In genomic region chr20:47501483-47502270, GRCh38 we compare ENCODE assay signal across 8 cellular contexts. TPM values are rescaled to one million over a fixed set of nuclear protein-coding genes. Genes with fewer than 3 reads are reported as not detected.
DNase-seq lines count a peak whose midpoint lies in the region; ATAC-seq and FAIRE-seq lines count a peak whose summit lies in the region.

Gene NCOA3, plus strand, starts transcription at chr20:47501887. Its CDS starts 120,361 bp downstream, at chr20:47622248.

- FAIRE-seq in GM19239 (lab: Jason Lieb, UNC), result peak; percentile 37

- intact Hi-C loops in activated CD4-positive, alpha-beta T cell treated with anti-CD3 and anti-CD28 coated beads, Interleukin-2, amount 10 ng/mL, durations not matched to agents 24 days and 14 days (cut with micrococcal nuclease), result loop anchor here (1.0 to 5.0 kb wide), 7 partner anchors 8 to 229 kb away; partner anchors contain the start of gene ZMYND8

- ATAC-seq in HG03460 (IDR thresholded peaks at IDR 0.05; ENCODE audit: unreplicated experiment) (peak; percentile 74), left lobe of liver (peak; percentile 97)

- H3K4me2 ChIP-seq in BLaER1, result peak within 1 kb of the TSS; percentile 82

- peak within 1 kb of the TSS; percentile 92 for H3K27ac ChIP-seq in BLaER1

- no peaks in the 10 kb centered on the region for H3K9me3 ChIP-seq in BLaER1

- peaks cover 27% of the 10 kb centered on the region for H3K36me3 Mint-ChIP-seq in activated CD4-positive, alpha-beta T cell treated with anti-CD3 and anti-CD28 coated beads, Interleukin-2, amount 10 ng/mL, durations not matched to agents 24 days and 14 days (ENCODE audit: low read depth)

- H3K4me3 Mint-ChIP-seq in activated CD4-positive, alpha-beta T cell treated with anti-CD3 and anti-CD28 coated beads, Interleukin-2, amount 10 ng/mL, durations not matched to agents 24 days and 14 days, result peak within 1 kb of the TSS; percentile 99

- H3K9me3 Mint-ChIP-seq in activated CD4-positive, alpha-beta T cell treated with anti-CD3 and anti-CD28 coated beads, Interleukin-2, amount 10 ng/mL, durations not matched to agents 24 days and 14 days, result no peaks in the 10 kb centered on the region

- DNase-seq in GM19239 (ENCODE audit: insufficient read length, low spot score) (peak; percentile 51), NCI-H526 treated with DMSO at 0.1 percent for 48 hours (lab: John Stamatoyannopoulos, UW) (peak; percentile 96), dedifferentiated amniotic fluid mesenchymal stem cell (ENCODE audit: extremely low spot score) (peak; percentile 84), left lobe of liver (ENCODE audit: low spot score) (peak; percentile 96)
- DNase-seq in activated CD4-positive, alpha-beta T cell treated with anti-CD3 and anti-CD28 coated beads, Interleukin-2, amount 10 ng/mL, durations not matched to agents 24 days and 14 days, result peak; percentile 97
- peak; percentile 92 to 98 for DNase-seq in stimulated activated CD4-positive, alpha-beta T cell treated with anti-CD3 and anti-CD28 coated beads, Interleukin-2, amount 100 ng/mL, for 24 hours

- H3K27ac Mint-ChIP-seq in activated CD4-positive, alpha-beta T cell treated with anti-CD3 and anti-CD28 coated beads, Interleukin-2, amount 10 ng/mL, durations not matched to agents 24 days and 14 days, result peak within 1 kb of the TSS; percentile 99

- H3K27me3 ChIP-seq in BLaER1, result no peaks in the 10 kb centered on the region

- H3K9ac ChIP-seq in BLaER1, result peak within 1 kb of the TSS; percentile 92

- peaks cover 38% of the 10 kb centered on the region for H3K4me1 ChIP-seq in BLaER1

- no peaks in the 10 kb centered on the region for H3K36me3 ChIP-seq in BLaER1

- peaks cover 2% of the 10 kb centered on the region for H3K27me3 Mint-ChIP-seq in activated CD4-positive, alpha-beta T cell treated with anti-CD3 and anti-CD28 coated beads, Interleukin-2, amount 10 ng/mL, durations not matched to agents 24 days and 14 days

- H4K20me1 ChIP-seq in BLaER1, result peaks cover 38% of the 10 kb centered on the region

- peak within 1 kb of the TSS; percentile 96 for H3K4me3 ChIP-seq in BLaER1

- peaks cover 45% of the 10 kb centered on the region for H3K4me1 Mint-ChIP-seq in activated CD4-positive, alpha-beta T cell treated with anti-CD3 and anti-CD28 coated beads, Interleukin-2, amount 10 ng/mL, durations not matched to agents 24 days and 14 days

RNA-seq across cellular contexts. Expression of gene NCOA3, which starts in this region (rescaled TPM):
- 140 TPM in 2 replicates for total RNA-seq in activated CD4-positive, alpha-beta T cell treated with anti-CD3 and anti-CD28 coated beads, Interleukin-2, amount 10 ng/mL, durations not matched to agents 24 days and 14 days
- total RNA-seq in left lobe of liver, result 11.2 TPM

Comparison
In these comparisons a context has a peak if more than half of its experiments do, and no peak if none do; other contexts are left out.
1. Peak in every context shown above with its lines: DNase-seq, ATAC-seq, H3K4me3 ChIP-seq and H3K27ac ChIP-seq.
2. RNA of gene NCOA3 (total RNA-seq): 140 TPM in activated CD4-positive, alpha-beta T cell treated with anti-CD3 and anti-CD28 coated beads, Interleukin-2, amount 10 ng/mL, durations not matched to agents 24 days and 14 days; 11.2 TPM in left lobe of liver (single experiment); every median in the first group is over 10 times any median in the second.